Comparison of ENCODE assay signal across 8 cellular contexts in the genomic region with DNA sequence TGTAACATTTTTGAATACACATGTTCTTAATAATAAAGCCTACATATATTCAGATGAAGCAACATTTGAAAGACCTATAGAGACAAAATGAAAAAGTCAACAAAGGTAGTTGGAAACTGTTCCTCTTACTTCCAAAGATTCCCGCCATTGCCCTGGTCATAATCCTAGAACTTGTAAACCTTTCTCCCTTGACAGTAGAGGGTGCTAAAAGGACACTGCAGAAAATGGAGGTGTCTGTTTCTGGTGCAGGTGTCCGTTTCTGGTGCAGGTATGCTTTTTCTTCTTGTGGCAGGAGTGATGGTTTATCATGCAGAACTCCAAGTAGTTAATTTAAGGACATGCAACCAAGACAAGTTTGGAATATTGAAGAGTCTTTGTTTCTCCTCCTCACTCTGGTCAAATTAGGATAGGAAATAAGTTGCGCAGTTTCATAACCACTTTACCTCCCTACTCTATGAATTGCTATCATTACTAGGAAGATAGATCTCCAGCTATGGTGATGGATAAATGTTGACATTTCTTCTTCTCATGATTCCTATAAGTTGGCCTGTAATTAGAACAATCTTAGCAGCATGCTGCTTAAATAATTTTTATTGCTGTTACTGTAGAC. TPM values are rescaled to one million over a fixed set of nuclear protein-coding genes. Genes with fewer than 3 reads are reported as not detected.
DNase-seq lines count a peak whose midpoint lies in the region; ATAC-seq, FAIRE-seq and TF ChIP-seq lines count a peak whose summit lies in the region.

No MANE protein-coding gene starts in this region.

- no peaks in the 10 kb centered on the region for H4K20me1 ChIP-seq in HepG2 (ENCODE audit: insufficient read depth, low read length)

- no peaks in the 10 kb centered on the region for H3K9me3 Mint-ChIP-seq in activated T-cell treated with anti-CD3 and anti-CD28 coated beads, Interleukin-2, amount 50 U/mL, for 4 hours

- no peak overlapping the region for H3K9ac ChIP-seq in HepG2 (ENCODE audit: insufficient read depth, low read depth, low read length)

- TF ChIP-seq EP300 in Ishikawa (IDR thresholded peaks at IDR 0.05; ENCODE audit: borderline replicate concordance), result no peak
- TF ChIP-seq EP300 in HepG2 (IDR thresholded peaks at IDR 0.05; ENCODE audit: low read depth in 2 of 2, low read length in 2 of 2), result no peak
- no peak for TF ChIP-seq EP300 in HepG2 (CRISPR knock-in tag; IDR thresholded peaks at IDR 0.05; ENCODE audit: borderline replicate concordance)

- no peaks in the 10 kb centered on the region for H3K36me3 Mint-ChIP-seq in activated T-cell treated with anti-CD3 and anti-CD28 coated beads, Interleukin-2, amount 50 U/mL, for 4 hours (ENCODE audit: insufficient read depth)

- H3K4me3 ChIP-seq in BE2C (ENCODE audit: low read depth, low read length) (no peak overlapping the region), HepG2 (replicated peaks in 1 of 3; ENCODE audit: insufficient read depth in 1 of 3, low read depth in 2 of 3, low read length in 3 of 3) (no peak overlapping the region)

- no peaks in the 10 kb centered on the region for H3K79me2 ChIP-seq in HepG2 (ENCODE audit: insufficient read depth, low read length)

- CTCF ChIA-PET in HepG2 (lab: Yijun Ruan, JAX; ENCODE audit: low intra/inter-chr PET ratio, low total read pairs), result interaction anchor here (0.7 to 1.1 kb wide), 2 partner anchors 911 to 1199 kb away, joined by 3 to 4 read pairs; no protein-coding TSS in a partner anchor

- 0 out of 2 replicates have a peak, but pooled peaks cover 3% of the 10 kb centered on the region for H3K9me3 ChIP-seq in BE2C
- no peaks in the 10 kb centered on the region for H3K9me3 ChIP-seq in HepG2 (ENCODE audit: low read length)

- H2AFZ ChIP-seq in HepG2 (ENCODE audit: low read length), result no peak overlapping the region

- no peaks in the 10 kb centered on the region for H3K4me1 Mint-ChIP-seq in activated T-cell treated with anti-CD3 and anti-CD28 coated beads, Interleukin-2, amount 50 U/mL, for 4 hours (ENCODE audit: low read depth)

- no peak for TF ChIP-seq POLR2A in HepG2 (IDR thresholded peaks at IDR 0.05; ENCODE audit: insufficient read depth in 1 of 2, low read depth in 2 of 2, low read length in 2 of 2)

- no peak overlapping the region for H3K27ac ChIP-seq in HepG2 (ENCODE audit: extremely low read length, insufficient read depth, low read length)

- no peaks in the 10 kb centered on the region for H3K27me3 Mint-ChIP-seq in activated T-cell treated with anti-CD3 and anti-CD28 coated beads, Interleukin-2, amount 50 U/mL, for 4 hours (ENCODE audit: low read depth)

- TF ChIP-seq RAD21 in Ishikawa (IDR thresholded peaks at IDR 0.05; ENCODE audit: low read depth) (peak; percentile 91), HepG2 (CRISPR knock-in tag; IDR thresholded peaks at IDR 0.05) (0 out of 2 replicates have a peak, but pooled peaks have one; percentile 26)

- intact Hi-C loops in HepG2 (cut with micrococcal nuclease; ENCODE audit: unreplicated experiment), result loop anchor here (1.0 kb wide), 1 partner anchor 911 kb away; no protein-coding TSS in a partner anchor

- no peaks in the 10 kb centered on the region for H3K4me1 ChIP-seq in BE2C
- no peaks in the 10 kb centered on the region for H3K4me1 ChIP-seq in HepG2 (ENCODE audit: insufficient read depth, low read length)

- BruUV-seq in HepG2 (replicated peaks; lab: Mats Ljungman, UMichigan), result no TSS peak

- no peak overlapping the region for H3K4me2 ChIP-seq in HepG2 (ENCODE audit: low read depth, low read length)

- peak; percentile 85 for ATAC-seq in GM19395 (IDR thresholded peaks at IDR 0.05; ENCODE audit: unreplicated experiment)
- ATAC-seq in HepG2, result peak; percentile 79
- no peak for ATAC-seq in HG02938 (IDR thresholded peaks at IDR 0.05; ENCODE audit: unreplicated experiment)
- no peak for ATAC-seq in activated T-cell treated with anti-CD3 and anti-CD28 coated beads, Interleukin-2, amount 50 U/mL, for 4 hours
- no peak for ATAC-seq in HG02970 (IDR thresholded peaks at IDR 0.05; ENCODE audit: low FRiP score, unreplicated experiment)

- TF ChIP-seq CTCF in BE2C (IDR thresholded peaks at IDR 0.05; ENCODE audit: low read depth, low read length) (peak; percentile 79), HepG2 (CRISPR knock-in tag; IDR thresholded peaks at IDR 0.05) (peak; percentile 69)

- in situ Hi-C loops in HepG2 (cut with HindIII; ENCODE audit: extremely low pct_ligation_motif_present, low pct_unique_long_range_greater_than_20kb), result loop anchor here (25.0 kb wide), 1 partner anchor 908 kb away; no protein-coding TSS in a partner anchor

- no peaks in the 10 kb centered on the region for H3K27me3 ChIP-seq in BE2C
- H3K27me3 ChIP-seq in HepG2 (ENCODE audit: control insufficient read depth in 1 of 2, insufficient read depth in 2 of 2, low read length in 2 of 2), result no peaks in the 10 kb centered on the region

- H3K4me3 Mint-ChIP-seq in activated T-cell treated with anti-CD3 and anti-CD28 coated beads, Interleukin-2, amount 50 U/mL, for 4 hours, result no peak overlapping the region

- H3K36me3 ChIP-seq in BE2C, result no peaks in the 10 kb centered on the region
- no peaks in the 10 kb centered on the region for H3K36me3 ChIP-seq in HepG2 (replicated peaks in 1 of 2; ENCODE audit: control insufficient read depth in 1 of 2, insufficient read depth in 2 of 2, low read length in 2 of 2)

- POLR2A ChIA-PET in HepG2 (lab: Yijun Ruan, JAX), result no interaction called here

- DNase-seq in BE2C, result peak; percentile 15
- peak; percentile 1 for DNase-seq in UCSD-AML1 (lab: John Stamatoyannopoulos, UW; ENCODE audit: unreplicated experiment)
- peak; percentile 45 for DNase-seq in HepG2 (ENCODE audit: low spot score)
- DNase-seq in activated T-cell treated with anti-CD3 and anti-CD28 coated beads, Interleukin-2, amount 50 U/mL, for 4 hours, result no peak

- no peak for FAIRE-seq in HepG2 (lab: Jason Lieb, UNC)

- WGBS in HepG2 (ENCODE audit: low lambda C conversion rate), result 32% methylated on average over 3 of the region's 3 CpGs

TF ChIP-seq in Ishikawa, 13 proteins besides CTCF, POLR2A, EP300 and RAD21 (continues in another document):
- no peak for TF ChIP-seq TAF1 (IDR thresholded peaks at IDR 0.05; ENCODE audit: low read depth)
- no peak for TF ChIP-seq ZBTB7A (IDR thresholded peaks at IDR 0.05; ENCODE audit: low read depth)
- TF ChIP-seq, protein P1, sequence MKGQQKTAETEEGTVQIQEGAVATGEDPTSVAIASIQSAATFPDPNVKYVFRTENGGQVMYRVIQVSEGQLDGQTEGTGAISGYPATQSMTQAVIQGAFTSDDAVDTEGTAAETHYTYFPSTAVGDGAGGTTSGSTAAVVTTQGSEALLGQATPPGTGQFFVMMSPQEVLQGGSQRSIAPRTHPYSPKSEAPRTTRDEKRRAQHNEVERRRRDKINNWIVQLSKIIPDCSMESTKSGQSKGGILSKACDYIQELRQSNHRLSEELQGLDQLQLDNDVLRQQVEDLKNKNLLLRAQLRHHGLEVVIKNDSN (IDR thresholded peaks at IDR 0.05), result no peak
- no peak for TF ChIP-seq FOXM1 (IDR thresholded peaks at IDR 0.05; ENCODE audit: borderline replicate concordance, low read depth)
- TF ChIP-seq NFIC (IDR thresholded peaks at IDR 0.05), result no peak
- TF ChIP-seq CEBPB (IDR thresholded peaks at IDR 0.05), result no peak
- no peak for TF ChIP-seq CREB1 (IDR thresholded peaks at IDR 0.05; ENCODE audit: low read depth)

TF ChIP-seq in HepG2, 621 proteins besides CTCF, POLR2A, EP300 and RAD21 (continues in another document):
- TF ChIP-seq MAFG (CRISPR knock-in tag; IDR thresholded peaks at IDR 0.05), result no peak

RNA-seq across cellular contexts. Expression of a gene that starts 56.0 kb away (rescaled TPM):
- 16.5 TPM for polyA plus RNA-seq in BE2C (2012; ENCODE audit: insufficient read depth, insufficient read length, low read depth)
- 3.9 and 7.8 TPM in 2 replicates for total RNA-seq in HepG2 (2016; rRNA removed; fragmentation: Illumina TruSeq; extraction: Trizol)
- total RNA-seq in HepG2 (2016; cell fraction: cytosol; rRNA removed; fragmentation: Illumina TruSeq; extraction: Trizol; ENCODE audit: low read depth), result 2.5 TPM in 2 replicates
- 5.8 and 8.7 TPM in 2 replicates for total RNA-seq in HepG2 (2016; cell fraction: insoluble cytoplasmic fraction; rRNA removed; fragmentation: Illumina TruSeq; extraction: Trizol)
- total RNA-seq in HepG2 (2016; cell fraction: membrane; rRNA removed; fragmentation: Illumina TruSeq; extraction: Trizol), result 4.9 and 5.1 TPM in 2 replicates
- total RNA-seq in HepG2 (2016; cell fraction: nucleus; rRNA removed; fragmentation: Illumina TruSeq; extraction: Trizol), result 6.9 and 8.1 TPM in 2 replicates
- polyA plus RNA-seq in HepG2 (2011; rRNA removed), result 6.8 and 7.8 TPM in 2 replicates
- polyA plus RNA-seq in HepG2 (2011; cell fraction: cytosol; rRNA removed), result 7.3 and 12.6 TPM in 2 replicates
- 8.8 and 9.4 TPM in 2 replicates for polyA plus RNA-seq in HepG2 (2011; cell fraction: nucleus; rRNA removed)
- polyA plus RNA-seq in HepG2 (2012), result 8.2 TPM in 2 replicates
- polyA plus RNA-seq in HepG2 (2016; cell fraction: cytosol; fragmentation: Illumina TruSeq; extraction: Trizol; ENCODE audit: low read depth), result 1.7 and 2.1 TPM in 2 replicates
- polyA plus RNA-seq in HepG2 (2016; cell fraction: insoluble cytoplasmic fraction; fragmentation: Illumina TruSeq; extraction: Trizol; ENCODE audit: low read depth), result 6.9 and 8.8 TPM in 2 replicates
- polyA plus RNA-seq in HepG2 (2016; cell fraction: membrane; fragmentation: Illumina TruSeq; extraction: Trizol; ENCODE audit: low read depth), result 3.2 and 5.0 TPM in 2 replicates
- 9.3 and 17.9 TPM in 2 replicates for polyA plus RNA-seq in HepG2 (2016; cell fraction: nucleus; fragmentation: Illumina TruSeq; extraction: Trizol; ENCODE audit: insufficient read depth, low read depth)
- polyA minus RNA-seq in HepG2 (2011; rRNA and poly(A)+ RNA removed; ENCODE audit: low replicate concordance), result 5.7 and 14.1 TPM in 2 replicates
- 6.2 and 7.2 TPM in 2 replicates for polyA minus RNA-seq in HepG2 (2011; cell fraction: cytosol; rRNA and poly(A)+ RNA removed)
- polyA minus RNA-seq in HepG2 (2011; cell fraction: nucleus; rRNA and poly(A)+ RNA removed), result 7.5 and 12.2 TPM in 2 replicates
- 10 to 100 TPM; 10.4 to 12.0 (median 11.3) TPM for total RNA-seq in activated T-cell treated with anti-CD3 and anti-CD28 coated beads, Interleukin-2, amount 50 U/mL, for 4 hours

Comparison
In these comparisons a context has a peak if more than half of its experiments do, and no peak if none do; other contexts are left out.
1. ATAC-seq: peak in GM19395 (single experiment) and HepG2 (single experiment); none in HG02938 (single experiment), activated T-cell treated with anti-CD3 and anti-CD28 coated beads, Interleukin-2, amount 50 U/mL, for 4 hours (0 of 2) and HG02970 (single experiment).